14 cellular contexts compared by ENCODE assay signal in the genomic region with DNA sequence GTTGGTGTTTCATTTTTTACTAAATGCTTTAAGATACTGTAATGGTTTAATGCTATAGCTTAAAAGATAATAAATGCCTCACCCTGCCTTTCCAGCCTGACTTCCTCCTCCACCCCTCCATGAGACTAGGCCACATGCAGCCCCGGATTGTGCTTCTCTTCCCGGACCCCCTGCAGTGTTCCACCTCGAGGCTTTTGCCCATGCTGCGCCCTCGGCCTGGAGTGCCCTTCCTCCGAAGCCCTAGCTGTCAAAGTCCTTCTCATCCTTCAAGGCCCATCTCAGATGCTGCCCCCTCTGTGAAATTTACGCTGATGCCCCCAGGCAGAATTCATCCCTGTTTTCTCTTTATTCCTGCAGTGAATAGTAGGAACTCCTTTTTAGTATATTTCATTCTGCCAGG.
"Had no signal": no experiment of that assay in that cellular context is flagged by ENCODE, and none has a peak within 500 bp of the region (broad histone marks: within the 10 kb centered on the region; RNA-seq: fewer than 3 reads in every experiment).

No MANE protein-coding gene starts in this region.

- ATAC-seq: activated T-cell treated with anti-CD3 and anti-CD28 coated beads, Interleukin-2, amount 50 U/mL, for 4 hours had no signal

- H3K4me3 ChIP-seq: SK-N-MC had no signal

- H3K27ac ChIP-seq: SK-N-MC had no signal

- DNase-seq: activated CD4-positive, alpha-beta T cell treated with anti-CD3 and anti-CD28 coated beads for 48 hours; activated CD4-positive, alpha-beta T cell treated with anti-CD3 and anti-CD28 coated beads, Interleukin-2, amount 50 U/mL, for 4 hours; activated CD4-positive, CD25-positive, alpha-beta regulatory T cell treated with anti-CD3 and anti-CD28 coated beads, Interleukin-2, amount 50 U/mL, for 72 hours; activated effector memory CD4-positive, alpha-beta T cell treated with anti-CD3 and anti-CD28 coated beads, Interleukin-2, amount 50 U/mL, for 16 hours; activated naive CD4-positive, alpha-beta T cell treated with anti-CD3 and anti-CD28 coated beads for 36 hours; activated T-cell treated with anti-CD3 and anti-CD28 coated beads, Interleukin-2, amount 50 U/mL, for 4 hours; amygdala; KBM-7; NCI-H1694 treated with DMSO at 0.1 percent for 48 hours; NCI-H526; NCI-H82; SIG-M5; T-helper 1 cell had no signal
